Comparison of ENCODE assay signal across 10 cellular contexts in genomic region chr6:2596222-2596621, GRCh38.
DNase-seq lines count a peak whose midpoint lies in the region; ATAC-seq and TF ChIP-seq lines count a peak whose summit lies in the region.
"Had no signal": no experiment of that assay in that cellular context is flagged by ENCODE, and none has a peak within 500 bp of the region (broad histone marks: within the 10 kb centered on the region; RNA-seq: fewer than 3 reads in every experiment).

No MANE protein-coding gene starts in this region.

- H2AFZ ChIP-seq in DND-41 (ENCODE audit: low read depth, low read length): no peak overlapping the region
- no peak overlapping the region for H2AFZ ChIP-seq in mesenchymal stem cell (ENCODE audit: low read depth, low read length)

- TF ChIP-seq CTCF in DND-41 (IDR thresholded peaks at IDR 0.05; ENCODE audit: borderline replicate concordance, extremely low read depth, low read length, poor library complexity, severe bottlenecking) (peak; percentile 35), lower lobe of right lung (IDR thresholded peaks at IDR 0.05) (peak; percentile 12)

- H3K9ac ChIP-seq in DND-41 (ENCODE audit: low read depth, low read length) (no peak overlapping the region), mesenchymal stem cell (ENCODE audit: low read length) (no peak overlapping the region)

- DNase-seq in DND-41: no peak
- peak; percentile 89 for DNase-seq in H7
- DNase-seq in SK-N-DZ (ENCODE audit: low spot score): peak; percentile 40
- DNase-seq in lower lobe of right lung: no peak
- no peak for DNase-seq in mesenchymal stem cell
- no peak for DNase-seq in NCI-H128 (lab: John Stamatoyannopoulos, UW; ENCODE audit: unreplicated experiment)
- DNase-seq: NCI-H1105 treated with DMSO at 0.1 percent for 48 hours, ovary had no signal

- no peaks in the 10 kb centered on the region for H4K20me1 ChIP-seq in DND-41 (ENCODE audit: insufficient read depth, low read length)

- H3K23ac ChIP-seq in mesenchymal stem cell (ENCODE audit: low read length in 2 of 2): no peak overlapping the region

- H3K4me3 ChIP-seq in DND-41 (ENCODE audit: low read depth in 1 of 2, low read length in 2 of 2) (no peak overlapping the region), H7 (ENCODE audit: insufficient read depth, low read depth, low read length) (no peak overlapping the region), lower lobe of right lung (no peak overlapping the region), mesenchymal stem cell (ENCODE audit: insufficient read depth in 1 of 2, low read depth in 1 of 2, low read length in 2 of 2) (no peak overlapping the region)
- H3K4me3 ChIP-seq: ovary had no signal

- H3K79me1 ChIP-seq in mesenchymal stem cell (replicated peaks; ENCODE audit: low read length, poor library complexity, severe bottlenecking): no peaks in the 10 kb centered on the region

- peaks cover 2% of the 10 kb centered on the region; the same call in 1 of the 2 replicates for H3K4me1 ChIP-seq in DND-41 (ENCODE audit: insufficient read depth, low read length)
- no peaks in the 10 kb centered on the region for H3K4me1 ChIP-seq in lower lobe of right lung
- H3K4me1 ChIP-seq in mesenchymal stem cell (ENCODE audit: control insufficient read depth, insufficient read depth, low read depth, low read length): no peaks in the 10 kb centered on the region

- intact Hi-C loops in lower lobe of right lung (cut with DNase I): no loop called here

- H3K27me3 ChIP-seq in DND-41 (ENCODE audit: insufficient read depth, low read length, poor library complexity) (no peaks in the 10 kb centered on the region), H7 (ENCODE audit: control insufficient read depth, insufficient read depth, low read length) (no peaks in the 10 kb centered on the region), lower lobe of right lung (ENCODE audit: low read depth) (peaks cover 9% of the 10 kb centered on the region), mesenchymal stem cell (ENCODE audit: control insufficient read depth in 1 of 2, insufficient read depth in 1 of 2, low read length in 2 of 2) (no peaks in the 10 kb centered on the region)
- H3K27me3 ChIP-seq: ovary had no signal

- H2BK12ac ChIP-seq in mesenchymal stem cell (ENCODE audit: low read length in 2 of 2): no peak overlapping the region

- no CpG with 5 or more reads among the region's 1 CpG for WGBS in mesenchymal stem cell

- no peak overlapping the region for H2BK120ac ChIP-seq in mesenchymal stem cell (ENCODE audit: low read depth, low read length)

- H3K4me2 ChIP-seq in DND-41 (ENCODE audit: insufficient read depth, low read length): no peak overlapping the region
- H3K4me2 ChIP-seq in mesenchymal stem cell (ENCODE audit: low read length, poor library complexity, severe bottlenecking): no peak overlapping the region

- no peak overlapping the region for H2BK15ac ChIP-seq in mesenchymal stem cell (ENCODE audit: low read depth, poor library complexity, severe bottlenecking)

- H2BK5ac ChIP-seq in mesenchymal stem cell (ENCODE audit: low read depth, low read length, poor library complexity, severe bottlenecking): no peak overlapping the region

- no peak overlapping the region for H4K91ac ChIP-seq in mesenchymal stem cell (ENCODE audit: low read length)

- no peak overlapping the region for H3K18ac ChIP-seq in mesenchymal stem cell (ENCODE audit: low read depth in 1 of 2, low read length in 2 of 2)

- no peaks in the 10 kb centered on the region for H3K36me3 ChIP-seq in DND-41 (ENCODE audit: insufficient read depth, low read length)
- H3K36me3 ChIP-seq in H7 (replicated peaks; ENCODE audit: control insufficient read depth, insufficient read depth, low read length): no peaks in the 10 kb centered on the region
- no peaks in the 10 kb centered on the region for H3K36me3 ChIP-seq in lower lobe of right lung
- no peaks in the 10 kb centered on the region for H3K36me3 ChIP-seq in mesenchymal stem cell (ENCODE audit: control insufficient read depth in 1 of 2, insufficient read depth in 2 of 2, low read depth in 1 of 2, low read length in 2 of 2)
- H3K36me3 ChIP-seq: ovary had no signal

- ATAC-seq in DND-41 (ENCODE audit: insufficient read depth, low read depth) (peak; percentile 45; the same call in 2 of the 3 replicates), lower lobe of right lung (no peak), HG02852 (IDR thresholded peaks at IDR 0.05; ENCODE audit: unreplicated experiment) (no peak)
- ATAC-seq: stimulated activated effector memory CD8-positive, alpha-beta T cell treated with anti-CD3 and anti-CD28 coated beads, Interleukin-12 subunit alpha, Interleukin-12 subunit beta, amount 100 ng/mL, for 72 hours had no signal

- no peaks in the 10 kb centered on the region for H3K79me2 ChIP-seq in DND-41 (ENCODE audit: insufficient read depth, low read length)

- H3K14ac ChIP-seq in mesenchymal stem cell (ENCODE audit: low read length in 2 of 2): peak overlapping the region in 1 of 2 experiments; percentile 30

- no peak overlapping the region for H3K4ac ChIP-seq in mesenchymal stem cell (ENCODE audit: low read depth in 1 of 2, low read length in 2 of 2)

- H2AK5ac ChIP-seq in mesenchymal stem cell (ENCODE audit: low read length, severe bottlenecking): no peak overlapping the region

- H3K27ac ChIP-seq in DND-41 (ENCODE audit: low read length): no peak overlapping the region
- H3K27ac ChIP-seq in lower lobe of right lung: no peak overlapping the region
- H3K27ac ChIP-seq in mesenchymal stem cell (ENCODE audit: low read length, poor library complexity, severe bottlenecking): no peak overlapping the region
- H3K27ac ChIP-seq: ovary had no signal

- H3K9me3 ChIP-seq in DND-41 (ENCODE audit: insufficient read depth, low read length, severe bottlenecking) (no peaks in the 10 kb centered on the region), lower lobe of right lung (no peaks in the 10 kb centered on the region), mesenchymal stem cell (ENCODE audit: control insufficient read depth, low read length) (no peaks in the 10 kb centered on the region)
- H3K9me3 ChIP-seq: ovary had no signal

- H4K8ac ChIP-seq in mesenchymal stem cell (ENCODE audit: low read length): no peak overlapping the region

Comparison
In these comparisons a context has a peak if more than half of its experiments do, and no peak if none do; other contexts are left out.
1. DNase-seq: peak in H7 (single experiment) and SK-N-DZ (single experiment); none in DND-41 (single experiment), lower lobe of right lung (single experiment), mesenchymal stem cell (single experiment) and NCI-H128 (single experiment).